In the genomic region with DNA sequence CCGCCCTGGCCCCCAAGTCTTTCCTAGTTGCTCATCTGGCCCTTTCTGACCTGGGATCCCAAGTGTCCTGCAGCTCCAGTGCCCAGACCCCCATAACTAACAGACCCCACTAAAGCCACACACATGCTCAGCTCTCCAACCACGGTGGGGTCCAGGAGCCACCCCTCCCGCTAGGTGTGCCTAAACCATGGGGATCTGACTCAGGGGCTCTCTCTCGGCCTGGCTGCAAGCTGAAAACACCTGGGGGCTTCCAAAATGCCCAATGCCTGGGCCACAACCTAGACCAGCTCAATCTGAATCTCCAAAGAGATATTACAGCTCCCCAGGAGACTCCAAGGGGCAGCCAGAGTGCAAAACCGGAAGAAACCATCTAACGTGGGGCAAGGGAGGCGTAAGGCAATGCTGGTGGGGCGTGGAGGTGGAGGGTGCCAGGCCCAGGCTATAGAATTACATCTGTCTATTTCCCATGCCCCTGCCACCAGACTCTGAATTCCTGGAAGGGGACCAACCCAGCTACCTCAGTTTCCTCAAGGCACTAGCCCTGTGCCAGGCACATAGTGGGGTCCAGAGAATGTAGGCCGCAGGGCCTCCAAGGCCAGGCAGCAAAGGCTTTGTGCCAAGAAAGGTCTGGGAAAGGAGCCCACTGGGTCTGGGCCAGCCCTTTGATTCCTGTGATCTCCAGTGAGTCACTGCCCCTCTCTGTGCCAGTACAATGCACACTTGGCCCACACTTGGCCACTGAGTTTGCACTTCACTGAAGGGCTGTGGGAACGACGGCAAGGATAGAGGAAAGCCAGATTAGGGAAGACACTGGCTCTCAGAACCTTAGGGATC, we compare ENCODE assay signal across 10 cellular contexts. TPM values are rescaled to one million over a fixed set of nuclear protein-coding genes. Genes with fewer than 3 reads are reported as not detected.
A peak's percentile ranks its signal among the peaks of the same experiment; 100 is the strongest.
DNase-seq lines count a peak whose midpoint lies in the region; ATAC-seq, FAIRE-seq and TF ChIP-seq lines count a peak whose summit lies in the region.
"Had no signal": no experiment of that assay in that cellular context is flagged by ENCODE, and none has a peak within 500 bp of the region (broad histone marks: within the 10 kb centered on the region; RNA-seq: fewer than 3 reads in every experiment).

No MANE protein-coding gene starts in this region.

- peaks cover 55% of the 10 kb centered on the region for H3K36me3 ChIP-seq in NT2/D1 (ENCODE audit: insufficient read depth, insufficient read length, low read length)

- H3K27me3 ChIP-seq in AG04450 (ENCODE audit: control insufficient read depth, insufficient read depth, low read length) = no peaks in the 10 kb centered on the region
- no peaks in the 10 kb centered on the region for H3K27me3 ChIP-seq in NT2/D1 (ENCODE audit: insufficient read depth, insufficient read length)

- H3K9me3 ChIP-seq in AG04450 (ENCODE audit: control insufficient read depth, insufficient read depth, low read length) (no peaks in the 10 kb centered on the region; the same call in 1 of the 2 replicates), NT2/D1 (ENCODE audit: insufficient read depth, low read length) (no peaks in the 10 kb centered on the region)

- peak overlapping the region; percentile 61 for H3K27ac Mint-ChIP-seq in endothelial cell (ENCODE audit: unreplicated experiment)
- H3K27ac Mint-ChIP-seq in natural killer cell = peak overlapping the region; percentile 88 to 94

- H3K4me3 ChIP-seq in AG04450 (ENCODE audit: low read depth, low read length) (no peak overlapping the region), NT2/D1 (ENCODE audit: insufficient read length, low read depth) (no peak overlapping the region)
- H3K4me3 ChIP-seq: SK-N-MC had no signal

- H3K4me1 Mint-ChIP-seq in endothelial cell (ENCODE audit: unreplicated experiment) = peaks cover 15% of the 10 kb centered on the region
- H3K4me1 Mint-ChIP-seq in natural killer cell = peaks cover 69 to 76% of the 10 kb centered on the region in 2 donors

- peak overlapping the region; percentile 12 for H3K9ac ChIP-seq in NT2/D1 (ENCODE audit: insufficient read length, low read depth)

- POLR2A ChIA-PET in AG04450 (lab: Yijun Ruan, JAX) = no interaction called here

- no peaks in the 10 kb centered on the region for H3K9me3 Mint-ChIP-seq in endothelial cell (ENCODE audit: unreplicated experiment)
- H3K9me3 Mint-ChIP-seq in natural killer cell = no peaks in the 10 kb centered on the region

- peak; percentile 75 for DNase-seq in AG04450 (ENCODE audit: low read depth, low spot score)
- DNase-seq in NT2/D1 (ENCODE audit: low read depth, low spot score) = no peak
- no peak for DNase-seq in endothelial cell (ENCODE audit: low spot score)
- no peak for DNase-seq in natural killer cell
- no peak for DNase-seq in HTR-8/SVneo (ENCODE audit: insufficient read length, low spot score)
- no peak for DNase-seq in NCI-H146 treated with DMSO at 0.1 percent for 48 hours (lab: John Stamatoyannopoulos, UW; ENCODE audit: unreplicated experiment)

- H3K4me3 Mint-ChIP-seq in endothelial cell (ENCODE audit: unreplicated experiment) = peak overlapping the region; percentile 31
- H3K4me3 Mint-ChIP-seq in natural killer cell = peak overlapping the region; percentile 70

- H3K27me3 Mint-ChIP-seq in endothelial cell (ENCODE audit: unreplicated experiment) (peaks cover 30% of the 10 kb centered on the region), natural killer cell (ENCODE audit: low read depth in 2 of 2) (no peaks in the 10 kb centered on the region)

- H3K27ac ChIP-seq in AG04450 (ENCODE audit: low read depth, low read length) = peak overlapping the region; percentile 73
- H3K27ac ChIP-seq: SK-N-MC had no signal

- no peak for FAIRE-seq in HTR-8/SVneo (lab: Jason Lieb, UNC)

- ATAC-seq in natural killer cell (no peak), HG03571 (IDR thresholded peaks at IDR 0.05; ENCODE audit: unreplicated experiment) (no peak), GM21529 (IDR thresholded peaks at IDR 0.05; ENCODE audit: unreplicated experiment) (no peak)
- ATAC-seq: left colon had no signal

- intact Hi-C loops in natural killer cell (cut with micrococcal nuclease) = loop anchor here (2.0 kb wide), 2 partner anchors 45 to 65 kb away; no protein-coding TSS in a partner anchor

- H3K4me1 ChIP-seq in NT2/D1 (ENCODE audit: insufficient read depth, insufficient read length) = peaks cover 13% of the 10 kb centered on the region

- H3K36me3 Mint-ChIP-seq in endothelial cell (ENCODE audit: low read depth, unreplicated experiment) (peaks cover 22% of the 10 kb centered on the region), natural killer cell (no peaks in the 10 kb centered on the region)

- CTCF ChIA-PET in AG04450 (lab: Charles Lee) = no interaction called here

- TF ChIP-seq CTCF in AG04450 (IDR thresholded peaks at IDR 0.05; ENCODE audit: low read depth, low read length) = no peak
- TF ChIP-seq CTCF in endothelial cell (IDR thresholded peaks at IDR 0.05; ENCODE audit: unreplicated experiment) = no peak
- TF ChIP-seq CTCF in natural killer cell (IDR thresholded peaks at IDR 0.05) = no peak

RNA-seq across cellular contexts. Expression of gene CD2BP2, which starts 3.3 kb away (rescaled TPM):
- polyA plus RNA-seq in AG04450 (2011; rRNA removed) = 48.9 and 49.5 TPM in 2 replicates
- polyA minus RNA-seq in AG04450 (2011; rRNA and poly(A)+ RNA removed) = 26.9 and 36.6 TPM in 2 replicates
- 77.2 TPM for total RNA-seq in endothelial cell (ENCODE audit: unreplicated experiment)
- 100 to 1,000 TPM in 1 of 3 donors, 10 to 100 TPM in 2; 79.5 to 104 (median 87.7) TPM for total RNA-seq in natural killer cell

RNA-seq across cellular contexts. Expression of gene TBC1D10B, which starts 18.5 kb away (rescaled TPM):
- 12.0 and 14.8 TPM in 2 replicates for polyA plus RNA-seq in AG04450 (2011; rRNA removed)
- 16.8 and 18.3 TPM in 2 replicates for polyA minus RNA-seq in AG04450 (2011; rRNA and poly(A)+ RNA removed)
- 62.4 TPM for total RNA-seq in endothelial cell (ENCODE audit: unreplicated experiment)
- total RNA-seq in natural killer cell = 10 to 100 TPM; 43.0 to 55.3 (median 50.2) TPM

RNA-seq across cellular contexts. Expression of gene MYL11, which starts 22.8 kb away (rescaled TPM):
- polyA plus RNA-seq in AG04450 (2011; rRNA removed) = 0.55 TPM in 1 of 2 replicates, not detected in the other
- polyA minus RNA-seq in AG04450 (2011; rRNA and poly(A)+ RNA removed) = not detected in 2 replicates
- total RNA-seq in endothelial cell (ENCODE audit: unreplicated experiment) = 0.85 TPM
- 1 to 10 TPM; 2.9 to 8.0 (median 7.2) TPM for total RNA-seq in natural killer cell
- total RNA-seq: left colon had no signal

RNA-seq across cellular contexts. Expression of gene SEPTIN1, which starts 30.6 kb away (rescaled TPM):
- polyA plus RNA-seq in AG04450 (2011; rRNA removed) = not detected in 2 replicates
- polyA minus RNA-seq in AG04450 (2011; rRNA and poly(A)+ RNA removed) = 0.51 TPM in 1 of 2 replicates, not detected in the other
- total RNA-seq in endothelial cell (ENCODE audit: unreplicated experiment) (1.6 TPM), natural killer cell (100 to 1,000 TPM; 196 to 210 (median 205) TPM)

RNA-seq across cellular contexts. Expression of gene ZNF48, which starts 43.4 kb away (rescaled TPM):
- 4.3 and 5.3 TPM in 2 replicates for polyA plus RNA-seq in AG04450 (2011; rRNA removed)
- polyA minus RNA-seq in AG04450 (2011; rRNA and poly(A)+ RNA removed) = 5.9 and 6.6 TPM in 2 replicates
- total RNA-seq in endothelial cell (ENCODE audit: unreplicated experiment) = 40.4 TPM
- 1 to 10 TPM; 5.5 to 7.4 (median 7.1) TPM for total RNA-seq in natural killer cell
